8 cellular contexts compared by ENCODE assay signal in the genomic region with DNA sequence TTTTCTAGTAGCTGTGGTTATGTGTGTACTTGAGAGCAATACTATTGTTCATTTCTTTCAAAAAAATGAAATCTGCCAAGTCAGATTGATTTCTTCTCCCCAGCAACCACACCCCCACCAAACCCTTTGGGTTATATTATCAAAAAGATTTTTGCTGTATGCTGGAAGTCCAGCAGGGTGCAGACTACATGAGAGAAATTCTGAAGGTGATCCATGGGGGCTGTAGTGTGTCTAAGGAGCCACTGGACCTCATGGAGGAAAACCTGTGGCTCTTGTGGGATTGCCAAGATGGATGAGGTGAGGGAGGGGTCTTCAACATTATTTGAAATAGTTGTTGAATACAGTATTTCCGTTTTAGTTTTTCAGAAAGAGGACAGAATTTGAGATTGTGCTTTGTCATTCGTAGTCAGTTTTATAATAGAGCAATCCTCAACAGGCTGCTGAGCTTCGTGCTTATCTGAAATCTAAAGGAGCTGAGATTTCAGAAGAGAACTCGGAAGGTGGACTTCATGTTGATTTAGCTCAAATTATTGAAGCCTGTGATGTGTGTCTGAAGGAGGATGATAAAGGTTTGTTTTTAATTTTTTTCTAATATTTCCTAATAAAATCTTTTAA. TPM values are rescaled to one million over a fixed set of nuclear protein-coding genes. Genes with fewer than 3 reads are reported as not detected.
DNase-seq lines count a peak whose midpoint lies in the region; ATAC-seq and TF ChIP-seq lines count a peak whose summit lies in the region.

No MANE protein-coding gene starts in this region.

- H3K18ac ChIP-seq in H9 (ENCODE audit: insufficient read length, low read depth, low read length), result no peak overlapping the region

- no peak overlapping the region for H2BK20ac ChIP-seq in H9 (ENCODE audit: low read depth, low read length, poor library complexity, severe bottlenecking)

- no peaks in the 10 kb centered on the region for H3K27me3 ChIP-seq in CD4-positive, alpha-beta T cell (ENCODE audit: control insufficient read depth, insufficient read depth, low read length)
- no peaks in the 10 kb centered on the region for H3K27me3 ChIP-seq in H9 (ENCODE audit: insufficient read depth, low read length)

- CTCF ChIA-PET in CD4-positive, alpha-beta T cell (lab: Charles Lee), result interaction anchor here (0.9 kb wide), 1 partner anchor 12 kb away, joined by 4 read pairs; no protein-coding TSS in a partner anchor

- no peak overlapping the region for H3K23ac ChIP-seq in H9 (ENCODE audit: insufficient read length, low read depth, low read length)

- no peak overlapping the region for H4K8ac ChIP-seq in H9 (replicated peaks; ENCODE audit: insufficient read length, low read depth, low read length)

- no peak overlapping the region for H3K9ac ChIP-seq in H9 (ENCODE audit: extremely low read depth, insufficient read length, low read length)

- H4K5ac ChIP-seq in H9 (ENCODE audit: insufficient read length, low read depth, low read length), result no peak overlapping the region

- H3K27ac ChIP-seq in CD4-positive, alpha-beta T cell (ENCODE audit: low read depth, low read length), result no peak overlapping the region
- no peak overlapping the region for H3K27ac ChIP-seq in H9 (ENCODE audit: insufficient read length, low read depth, low read length)

- no peak overlapping the region for H2BK12ac ChIP-seq in H9 (ENCODE audit: insufficient read length, low read depth, low read length)

- no peak overlapping the region for H3K4ac ChIP-seq in H9 (ENCODE audit: low read depth, low read length)

- peaks cover 3% of the 10 kb centered on the region for H3K23me2 ChIP-seq in H9 (ENCODE audit: insufficient read length, low read depth, low read length, poor library complexity, severe bottlenecking)

- peaks cover 31% of the 10 kb centered on the region; the same call in 1 of the 2 replicates for H3K79me2 ChIP-seq in H9 (ENCODE audit: insufficient read depth, low read length)

- no peaks in the 10 kb centered on the region for H3K9me3 Mint-ChIP-seq in CD4-positive, alpha-beta T cell
- no peaks in the 10 kb centered on the region for H3K9me3 Mint-ChIP-seq in H9
- H3K9me3 Mint-ChIP-seq in T-helper 2 cell treated with Interferon-gamma antibody and Interleukin-4, amounts not matched to agents 5 μg/mL and 100 μg/mL, for 36 hours, result no peaks in the 10 kb centered on the region

- H3K27me3 Mint-ChIP-seq in CD4-positive, alpha-beta T cell, result no peaks in the 10 kb centered on the region
- H3K27me3 Mint-ChIP-seq in H9 (ENCODE audit: low read depth), result no peaks in the 10 kb centered on the region
- no peaks in the 10 kb centered on the region for H3K27me3 Mint-ChIP-seq in T-helper 2 cell treated with Interferon-gamma antibody and Interleukin-4, amounts not matched to agents 5 μg/mL and 100 μg/mL, for 36 hours (ENCODE audit: low read depth)

- H2BK120ac ChIP-seq in H9 (ENCODE audit: low read depth, low read length, poor library complexity, severe bottlenecking), result no peak overlapping the region

- no peak overlapping the region for H3K56ac ChIP-seq in H9 (ENCODE audit: insufficient read length, low read depth, low read length)

- no peak overlapping the region for H2AK5ac ChIP-seq in H9 (ENCODE audit: insufficient read length, low read length)

- intact Hi-C loops in CD4-positive, alpha-beta T cell (cut with DNase I, micrococcal nuclease), result loop anchor here in 1 of 2 experiments (5.0 to 10.0 kb wide), 5 partner anchors 458 to 1858 kb away; a partner anchor contains a TSS

- no peak overlapping the region for H3K4me2 ChIP-seq in H9 (ENCODE audit: insufficient read depth, insufficient read length, low read length)

- no peak overlapping the region for H2BK5ac ChIP-seq in H9 (ENCODE audit: insufficient read length, low read length)

- peaks cover 75% of the 10 kb centered on the region for H3K36me3 Mint-ChIP-seq in CD4-positive, alpha-beta T cell (ENCODE audit: low read depth)
- H3K36me3 Mint-ChIP-seq in H9 (ENCODE audit: insufficient read depth in 1 of 3, low read depth in 3 of 3), result peaks cover 32 to 50% (median 44%) of the 10 kb centered on the region in 3 experiments; a peak in 6 of 7 replicates
- peaks cover 56% of the 10 kb centered on the region for H3K36me3 Mint-ChIP-seq in T-helper 2 cell treated with Interferon-gamma antibody and Interleukin-4, amounts not matched to agents 5 μg/mL and 100 μg/mL, for 36 hours (ENCODE audit: low read depth)

- no peak overlapping the region for H3K14ac ChIP-seq in H9 (ENCODE audit: insufficient read depth, low read length)

- H3K4me1 Mint-ChIP-seq in CD4-positive, alpha-beta T cell (ENCODE audit: low read depth), result peaks cover 70% of the 10 kb centered on the region
- H3K4me1 Mint-ChIP-seq in H9, result peaks cover 17 to 22% of the 10 kb centered on the region in 2 experiments
- peaks cover 36% of the 10 kb centered on the region for H3K4me1 Mint-ChIP-seq in T-helper 2 cell treated with Interferon-gamma antibody and Interleukin-4, amounts not matched to agents 5 μg/mL and 100 μg/mL, for 36 hours (ENCODE audit: low read depth)

- peaks cover 8% of the 10 kb centered on the region for H3K79me1 ChIP-seq in H9 (ENCODE audit: insufficient read depth, low read depth, low read length, poor library complexity, severe bottlenecking)

- no peak overlapping the region for H2AFZ ChIP-seq in H9 (ENCODE audit: low read length)

- H3K9me3 ChIP-seq in CD4-positive, alpha-beta T cell (ENCODE audit: control insufficient read depth, low read length), result no peaks in the 10 kb centered on the region
- H3K9me3 ChIP-seq in H9 (ENCODE audit: control insufficient read depth, low read depth, low read length), result no peaks in the 10 kb centered on the region

- POLR2A ChIA-PET in CD4-positive, alpha-beta T cell (lab: Charles Lee), result interaction anchor here (1.3 kb wide), 1 partner anchor 24 kb away, joined by 4 read pairs; no protein-coding TSS in a partner anchor

- no peak for TF ChIP-seq CTCF in CD4-positive, alpha-beta T cell (IDR thresholded peaks at IDR 0.05)
- TF ChIP-seq CTCF in H9 (conservative IDR thresholded peaks at IDR 0.05), result peak; percentile 23; the same call in 1 of the 3 replicates

- peak overlapping the region; percentile 94 for H3K4me3 Mint-ChIP-seq in CD4-positive, alpha-beta T cell
- H3K4me3 Mint-ChIP-seq in H9, result 0 out of 5 replicates have a peak overlapping the region, but pooled peaks of 1 of the 2 experiments have one; percentile 0
- peak overlapping the region; percentile 57 for H3K4me3 Mint-ChIP-seq in T-helper 2 cell treated with Interferon-gamma antibody and Interleukin-4, amounts not matched to agents 5 μg/mL and 100 μg/mL, for 36 hours

- no peaks in the 10 kb centered on the region for H3K4me1 ChIP-seq in H9 (ENCODE audit: insufficient read depth, low read length)

- H3K27ac Mint-ChIP-seq in CD4-positive, alpha-beta T cell, result peak overlapping the region; percentile 94
- 0 out of 7 replicates have a peak overlapping the region, but pooled peaks of 1 of the 3 experiments have one; percentile 12 for H3K27ac Mint-ChIP-seq in H9
- peak overlapping the region; percentile 61 for H3K27ac Mint-ChIP-seq in T-helper 2 cell treated with Interferon-gamma antibody and Interleukin-4, amounts not matched to agents 5 μg/mL and 100 μg/mL, for 36 hours

- H4K20me1 ChIP-seq in H9 (ENCODE audit: control insufficient read depth, insufficient read depth, insufficient read length), result no peaks in the 10 kb centered on the region

- no CpG with 5 or more reads among the region's 4 CpGs for WGBS in H9 (ENCODE audit: extremely low coverage, insufficient read length, low lambda C conversion rate)

- no peak overlapping the region for H2BK15ac ChIP-seq in H9 (ENCODE audit: low read depth, low read length)

- H4K91ac ChIP-seq in H9 (ENCODE audit: insufficient read length, low read depth, low read length), result no peak overlapping the region

- DNase-seq in CD4-positive, alpha-beta T cell, result no peak
- DNase-seq in H9 (no peak), iPS-NIHi11 (ENCODE audit: low spot score) (peak; percentile 8), activated gamma-delta T cell (lab: John Stamatoyannopoulos, UW) (no peak), NCI-H1930 (lab: John Stamatoyannopoulos, UW) (no peak), islet precursor cell (no peak)
- DNase-seq in T-helper 2 cell treated with Interferon-gamma antibody and Interleukin-4, amounts not matched to agents 5 μg/mL and 100 μg/mL, for 36 hours (ENCODE audit: low spot score), result no peak
- no peak for DNase-seq in stimulated activated CD4-positive, alpha-beta T cell treated with anti-CD3 and anti-CD28 coated beads, Interleukin-1b, Interleukin-23, amount 100 ng/mL, for 48 hours

- no peak overlapping the region for H3T11ph ChIP-seq in H9 (ENCODE audit: low read length)

- no peak for ATAC-seq in CD4-positive, alpha-beta T cell (ENCODE audit: poor library complexity)

RNA-seq across cellular contexts. Expression of a gene that starts 3.1 kb away (rescaled TPM):
- 100 to 1,000 TPM; 260 to 264 TPM for total RNA-seq in CD4-positive, alpha-beta T cell
- 365 TPM in 2 replicates for total RNA-seq in H9 (2021)
